1 cellular context compared by ENCODE assay signal in the genomic region with DNA sequence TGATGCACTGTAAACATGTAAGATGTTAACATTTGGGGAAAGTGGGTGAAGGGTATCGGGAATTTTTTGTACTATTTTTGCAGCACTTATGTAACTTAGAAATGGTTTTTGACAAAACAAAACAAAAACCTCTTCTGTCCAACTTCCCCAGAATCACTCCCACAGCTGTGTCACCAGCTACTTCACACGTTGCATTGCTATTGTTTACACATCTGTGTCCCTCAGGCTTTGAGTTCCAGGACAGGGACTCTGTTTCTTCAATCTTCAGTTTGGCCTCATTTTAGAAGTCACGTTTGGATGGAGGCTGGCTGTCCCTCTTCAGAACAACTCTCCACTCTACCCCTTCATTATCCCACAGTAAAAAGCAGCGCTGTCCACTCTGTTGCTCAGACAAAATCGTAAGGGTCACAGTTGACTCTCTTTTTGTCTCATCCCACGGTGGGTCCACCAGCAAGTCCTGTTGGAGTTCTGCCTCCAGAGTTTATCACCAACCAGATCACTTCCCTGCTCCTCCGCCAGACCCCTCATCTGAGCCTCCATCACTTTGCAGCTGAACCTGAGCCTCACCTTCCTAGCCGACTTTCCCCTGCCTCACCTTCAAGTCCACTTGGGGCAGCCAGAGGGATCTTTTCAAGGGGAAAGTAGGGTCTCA.
TF ChIP-seq lines count a peak whose summit lies in the region.

No MANE protein-coding gene starts in this region.

TF ChIP-seq in SK-N-SH treated with all-trans-retinoic acid at 6 μM for 48 hours, 23 proteins besides CTCF, POLR2A, EP300 and RAD21 (continued from another document):
- TF ChIP-seq, protein P1, sequence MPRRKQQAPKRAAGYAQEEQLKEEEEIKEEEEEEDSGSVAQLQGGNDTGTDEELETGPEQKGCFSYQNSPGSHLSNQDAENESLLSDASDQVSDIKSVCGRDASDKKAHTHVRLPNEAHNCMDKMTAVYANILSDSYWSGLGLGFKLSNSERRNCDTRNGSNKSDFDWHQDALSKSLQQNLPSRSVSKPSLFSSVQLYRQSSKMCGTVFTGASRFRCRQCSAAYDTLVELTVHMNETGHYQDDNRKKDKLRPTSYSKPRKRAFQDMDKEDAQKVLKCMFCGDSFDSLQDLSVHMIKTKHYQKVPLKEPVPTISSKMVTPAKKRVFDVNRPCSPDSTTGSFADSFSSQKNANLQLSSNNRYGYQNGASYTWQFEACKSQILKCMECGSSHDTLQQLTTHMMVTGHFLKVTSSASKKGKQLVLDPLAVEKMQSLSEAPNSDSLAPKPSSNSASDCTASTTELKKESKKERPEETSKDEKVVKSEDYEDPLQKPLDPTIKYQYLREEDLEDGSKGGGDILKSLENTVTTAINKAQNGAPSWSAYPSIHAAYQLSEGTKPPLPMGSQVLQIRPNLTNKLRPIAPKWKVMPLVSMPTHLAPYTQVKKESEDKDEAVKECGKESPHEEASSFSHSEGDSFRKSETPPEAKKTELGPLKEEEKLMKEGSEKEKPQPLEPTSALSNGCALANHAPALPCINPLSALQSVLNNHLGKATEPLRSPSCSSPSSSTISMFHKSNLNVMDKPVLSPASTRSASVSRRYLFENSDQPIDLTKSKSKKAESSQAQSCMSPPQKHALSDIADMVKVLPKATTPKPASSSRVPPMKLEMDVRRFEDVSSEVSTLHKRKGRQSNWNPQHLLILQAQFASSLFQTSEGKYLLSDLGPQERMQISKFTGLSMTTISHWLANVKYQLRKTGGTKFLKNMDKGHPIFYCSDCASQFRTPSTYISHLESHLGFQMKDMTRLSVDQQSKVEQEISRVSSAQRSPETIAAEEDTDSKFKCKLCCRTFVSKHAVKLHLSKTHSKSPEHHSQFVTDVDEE (CRISPR knock-in tag; IDR thresholded peaks at IDR 0.05) = no peak
- TF ChIP-seq POU6F1 (CRISPR knock-in tag; IDR thresholded peaks at IDR 0.05; ENCODE audit: borderline replicate concordance, low read depth) (no peak), TOX (CRISPR knock-in tag; IDR thresholded peaks at IDR 0.05; ENCODE audit: borderline replicate concordance) (no peak), GLIS3 (CRISPR knock-in tag; IDR thresholded peaks at IDR 0.05) (no peak), RARB (CRISPR knock-in tag; IDR thresholded peaks at IDR 0.05) (no peak), ZNF565 (CRISPR knock-in tag; conservative IDR thresholded peaks at IDR 0.05; ENCODE audit: low read depth) (no peak), OSR1 (CRISPR knock-in tag; IDR thresholded peaks at IDR 0.05) (no peak)
